8 cellular contexts compared by ENCODE assay signal in the genomic region with DNA sequence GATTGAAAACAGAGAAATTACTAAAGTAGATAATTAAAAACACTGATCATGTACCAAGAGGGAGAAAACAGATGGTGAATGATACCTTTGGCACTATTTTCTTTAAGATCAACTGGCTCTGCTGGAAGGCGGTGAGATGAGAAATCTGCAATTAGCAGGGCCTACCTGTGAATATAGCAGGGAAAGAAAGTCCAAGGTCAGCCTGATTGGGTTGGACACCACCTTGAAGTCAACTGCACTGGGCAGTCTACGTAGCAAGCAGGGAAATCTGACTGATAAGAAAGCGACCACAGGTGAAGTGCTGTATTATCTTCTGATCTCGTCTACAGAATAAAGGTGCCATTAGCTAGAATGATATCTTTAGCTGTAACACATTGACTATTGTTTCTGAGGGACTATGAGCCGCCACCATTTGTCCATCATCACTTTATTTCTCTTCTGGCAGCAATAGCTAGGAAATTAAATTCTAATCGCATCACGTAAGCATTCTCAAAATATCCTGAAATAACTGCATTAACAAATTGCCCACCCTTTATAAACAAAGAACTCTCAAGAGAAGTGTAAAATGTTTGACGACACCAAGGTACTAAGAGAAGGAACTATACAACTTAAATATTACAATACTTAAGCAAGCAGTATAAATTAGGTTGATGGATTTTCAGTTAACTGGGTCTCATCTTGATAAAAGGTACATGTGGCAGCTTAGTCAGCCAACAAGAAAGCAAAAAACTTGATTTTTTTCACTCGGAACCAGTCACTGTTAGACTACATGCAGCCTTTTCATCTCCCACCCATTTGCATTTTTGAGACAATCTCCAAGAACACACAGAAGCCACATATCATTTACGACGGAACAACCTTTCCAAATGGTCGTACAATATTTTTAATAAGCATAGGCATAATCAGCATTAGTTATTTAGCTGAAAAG. TPM values are rescaled to one million over a fixed set of nuclear protein-coding genes. Genes with fewer than 3 reads are reported as not detected.
DNase-seq lines count a peak whose midpoint lies in the region; ATAC-seq and TF ChIP-seq lines count a peak whose summit lies in the region.

No MANE protein-coding gene starts in this region.

- H3K27me3 ChIP-seq in kidney epithelial cell (ENCODE audit: control insufficient read depth, insufficient read depth, low read length) (no peaks in the 10 kb centered on the region), thymus (ENCODE audit: control insufficient read depth, insufficient read depth) (no peaks in the 10 kb centered on the region)

- DNase-seq in activated CD8-positive, alpha-beta memory T cell treated with anti-CD3 and anti-CD28 coated beads, Interleukin-2, amount 10 ng/mL, durations not matched to agents 7 days and 5 days, result no peak
- no peak for DNase-seq in activated CD8-positive, alpha-beta memory T cell treated with anti-CD3 and anti-CD28 coated beads, Interleukin-2, amount 50 U/mL, for 48 hours
- DNase-seq in activated naive CD8-positive, alpha-beta T cell treated with anti-CD3 and anti-CD28 coated beads, Interleukin-2, amount 10 ng/mL, durations not matched to agents 7 days and 5 days, result no peak
- DNase-seq in kidney epithelial cell (ENCODE audit: low read depth), result no peak
- no peak for DNase-seq in activated CD8-positive, alpha-beta memory T cell treated with anti-CD3 and anti-CD28 coated beads, Interleukin-2, amount 50 U/mL, for 4 hours

- POLR2A ChIA-PET in activated naive CD8-positive, alpha-beta T cell treated with anti-CD3 and anti-CD28 coated beads, Interleukin-2, amount 10 ng/mL, durations not matched to agents 7 days and 5 days (lab: Charles Lee), result interaction anchor here (1.3 kb wide), 1 partner anchor 251 kb away, joined by 4 read pairs; no protein-coding TSS in a partner anchor

- H3K27ac Mint-ChIP-seq in activated CD8-positive, alpha-beta memory T cell treated with anti-CD3 and anti-CD28 coated beads, Interleukin-2, amount 10 ng/mL, durations not matched to agents 7 days and 5 days, result no peak overlapping the region
- no peak overlapping the region for H3K27ac Mint-ChIP-seq in activated naive CD8-positive, alpha-beta T cell treated with anti-CD3 and anti-CD28 coated beads, Interleukin-2, amount 10 ng/mL, durations not matched to agents 7 days and 5 days

- no peak for TF ChIP-seq CTCF in kidney epithelial cell (IDR thresholded peaks at IDR 0.05; ENCODE audit: insufficient read depth, low read length, poor library complexity, severe bottlenecking)

- H3K27ac ChIP-seq in thymus (ENCODE audit: low read depth), result no peak overlapping the region

- CTCF ChIA-PET in activated CD8-positive, alpha-beta memory T cell treated with anti-CD3 and anti-CD28 coated beads, Interleukin-2, amount 10 ng/mL, durations not matched to agents 7 days and 5 days (lab: Charles Lee), result interaction anchor here (1.0 to 2.0 kb wide), 6 partner anchors 9 to 254 kb away, joined by 3 to 10 read pairs (median 3); no protein-coding TSS in a partner anchor

- no peak for ATAC-seq in activated CD8-positive, alpha-beta memory T cell treated with anti-CD3 and anti-CD28 coated beads, Interleukin-2, amount 10 ng/mL, durations not matched to agents 7 days and 5 days
- no peak for ATAC-seq in activated naive CD8-positive, alpha-beta T cell treated with anti-CD3 and anti-CD28 coated beads, Interleukin-2, amount 10 ng/mL, durations not matched to agents 7 days and 5 days (ENCODE audit: low read depth)
- ATAC-seq in HG03439 (IDR thresholded peaks at IDR 0.05; ENCODE audit: unreplicated experiment) (no peak), HG02571 (IDR thresholded peaks at IDR 0.05; ENCODE audit: unreplicated experiment) (no peak)

- peaks cover 7% of the 10 kb centered on the region for H3K36me3 Mint-ChIP-seq in activated CD8-positive, alpha-beta memory T cell treated with anti-CD3 and anti-CD28 coated beads, Interleukin-2, amount 10 ng/mL, durations not matched to agents 7 days and 5 days
- H3K36me3 Mint-ChIP-seq in activated naive CD8-positive, alpha-beta T cell treated with anti-CD3 and anti-CD28 coated beads, Interleukin-2, amount 10 ng/mL, durations not matched to agents 7 days and 5 days, result peaks cover 6% of the 10 kb centered on the region

- H3K9me3 Mint-ChIP-seq in activated CD8-positive, alpha-beta memory T cell treated with anti-CD3 and anti-CD28 coated beads, Interleukin-2, amount 10 ng/mL, durations not matched to agents 7 days and 5 days (ENCODE audit: low read depth), result no peaks in the 10 kb centered on the region
- H3K9me3 Mint-ChIP-seq in activated naive CD8-positive, alpha-beta T cell treated with anti-CD3 and anti-CD28 coated beads, Interleukin-2, amount 10 ng/mL, durations not matched to agents 7 days and 5 days, result no peaks in the 10 kb centered on the region

- H3K36me3 ChIP-seq in kidney epithelial cell (ENCODE audit: control insufficient read depth, insufficient read depth, low read length) (no peaks in the 10 kb centered on the region), thymus (ENCODE audit: control insufficient read depth, insufficient read depth) (no peaks in the 10 kb centered on the region)

- H3K4me3 ChIP-seq in kidney epithelial cell (ENCODE audit: low read depth, low read length), result peak overlapping the region; percentile 69
- H3K4me3 ChIP-seq in thymus (ENCODE audit: low read length), result peak overlapping the region; percentile 97

- no peaks in the 10 kb centered on the region for H3K9me3 ChIP-seq in thymus (ENCODE audit: control insufficient read depth)

- H3K4me1 Mint-ChIP-seq in activated CD8-positive, alpha-beta memory T cell treated with anti-CD3 and anti-CD28 coated beads, Interleukin-2, amount 10 ng/mL, durations not matched to agents 7 days and 5 days, result peaks cover 16% of the 10 kb centered on the region
- H3K4me1 Mint-ChIP-seq in activated naive CD8-positive, alpha-beta T cell treated with anti-CD3 and anti-CD28 coated beads, Interleukin-2, amount 10 ng/mL, durations not matched to agents 7 days and 5 days, result peaks cover 16% of the 10 kb centered on the region

- peaks cover 29% of the 10 kb centered on the region for H3K27me3 Mint-ChIP-seq in activated CD8-positive, alpha-beta memory T cell treated with anti-CD3 and anti-CD28 coated beads, Interleukin-2, amount 10 ng/mL, durations not matched to agents 7 days and 5 days
- H3K27me3 Mint-ChIP-seq in activated naive CD8-positive, alpha-beta T cell treated with anti-CD3 and anti-CD28 coated beads, Interleukin-2, amount 10 ng/mL, durations not matched to agents 7 days and 5 days, result peaks cover 30% of the 10 kb centered on the region

- 59% methylated on average over 12 of the region's 12 CpGs for WGBS in thymus

- H3K4me3 Mint-ChIP-seq in activated CD8-positive, alpha-beta memory T cell treated with anti-CD3 and anti-CD28 coated beads, Interleukin-2, amount 10 ng/mL, durations not matched to agents 7 days and 5 days, result peak overlapping the region; percentile 85
- peak overlapping the region; percentile 90 for H3K4me3 Mint-ChIP-seq in activated naive CD8-positive, alpha-beta T cell treated with anti-CD3 and anti-CD28 coated beads, Interleukin-2, amount 10 ng/mL, durations not matched to agents 7 days and 5 days

- no peaks in the 10 kb centered on the region for H3K4me1 ChIP-seq in thymus (ENCODE audit: control insufficient read depth, insufficient read depth, low read length)

RNA-seq across cellular contexts. Expression of a gene that starts 1.3 kb away (rescaled TPM):
- total RNA-seq in activated CD8-positive, alpha-beta memory T cell treated with anti-CD3 and anti-CD28 coated beads, Interleukin-2, amount 10 ng/mL, durations not matched to agents 7 days and 5 days, result 10 to 100 TPM in 1 of 2 experiments, 1 to 10 TPM in 1; 9.9 to 14.9 TPM
- 1 to 10 TPM; 5.1 to 6.6 TPM for total RNA-seq in activated naive CD8-positive, alpha-beta T cell treated with anti-CD3 and anti-CD28 coated beads, Interleukin-2, amount 10 ng/mL, durations not matched to agents 7 days and 5 days
- total RNA-seq in kidney epithelial cell, result 26.8 and 28.0 TPM in 2 replicates
- polyA plus RNA-seq in thymus, result 4.4 TPM
